Comparison of ENCODE assay signal across 26 cellular contexts in the genomic region with DNA sequence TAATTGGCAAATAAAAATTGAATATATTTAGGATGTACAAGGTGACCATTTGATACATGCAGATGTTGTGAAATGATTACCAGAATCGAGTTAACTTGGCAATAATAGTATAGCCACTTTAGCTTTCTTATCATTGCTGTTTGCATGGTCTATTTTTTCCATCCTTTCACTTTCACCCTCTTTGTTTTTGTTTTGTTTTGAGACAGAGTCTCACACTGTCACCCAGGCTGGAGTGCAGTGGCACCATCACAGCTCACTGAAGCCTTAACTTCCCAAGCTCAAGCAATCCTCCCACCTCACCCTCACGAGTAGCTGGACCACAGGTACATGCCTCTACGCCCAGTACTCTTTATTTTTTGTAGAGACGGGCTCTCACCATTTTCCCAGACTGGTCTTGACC.
"Had no signal": no experiment of that assay in that cellular context is flagged by ENCODE, and none has a peak within 500 bp of the region (broad histone marks: within the 10 kb centered on the region; RNA-seq: fewer than 3 reads in every experiment).

No MANE protein-coding gene starts in this region.

- DNase-seq: activated B cell treated with CpG ODN at 0.5 μM for 24 hours; activated CD4-positive, alpha-beta memory T cell treated with anti-CD3 and anti-CD28 coated beads for 36 hours; activated CD4-positive, alpha-beta T cell treated with anti-CD3 and anti-CD28 coated beads, Interleukin-2, amount 10 ng/mL, durations not matched to agents 7 days and 5 days; activated CD8-positive, alpha-beta memory T cell treated with anti-CD3 and anti-CD28 coated beads for 24 hours; activated effector memory CD4-positive, alpha-beta T cell treated with anti-CD3 and anti-CD28 coated beads, Interleukin-2, amount 50 U/mL, for 16 hours; activated naive CD4-positive, alpha-beta T cell treated with Interleukin-2 at 50 U/mL for 16 hours; activated naive CD8-positive, alpha-beta T cell treated with anti-CD3 and anti-CD28 coated beads, Interleukin-2, amount 50 U/mL, for 24 hours; activated T-cell treated with anti-CD3 and anti-CD28 coated beads, Interleukin-2, amount 50 U/mL, for 4 hours; amygdala; NCI-H1048; NCI-H1417; NCI-H1694; NCI-H2029 treated with DMSO at 0.1 percent for 48 hours; NCI-H345; NCI-H510A; NCI-H526 treated with DMSO at 0.1 percent for 48 hours; NCI-H82; RPMI8226; SJCRH30 had no signal

- H3K4me1 Mint-ChIP-seq: activated B cell treated with CpG ODN at 0.5 μM for 24 hours; activated CD4-positive, alpha-beta T cell treated with anti-CD3 and anti-CD28 coated beads, Interleukin-2, amount 10 ng/mL, durations not matched to agents 7 days and 5 days; activated naive CD8-positive, alpha-beta T cell treated with anti-CD3 and anti-CD28 coated beads, Interleukin-2, amount 50 U/mL, for 24 hours; brain had no signal

- H3K27ac Mint-ChIP-seq: activated B cell treated with CpG ODN at 0.5 μM for 24 hours; activated CD4-positive, alpha-beta memory T cell treated with anti-CD3 and anti-CD28 coated beads for 36 hours; activated CD4-positive, alpha-beta T cell treated with anti-CD3 and anti-CD28 coated beads, Interleukin-2, amount 10 ng/mL, durations not matched to agents 7 days and 5 days; activated naive CD4-positive, alpha-beta T cell treated with anti-CD3 and anti-CD28 coated beads, Interleukin-2, amount 50 U/mL, for 72 hours; activated naive CD8-positive, alpha-beta T cell treated with anti-CD3 and anti-CD28 coated beads, Interleukin-2, amount 50 U/mL, for 24 hours; brain; T-helper 1 cell treated with Interleukin-12 subunit alpha and Interleukin-12 subunit beta and Interleukin-4 antibody, amounts not matched to agents 30 μg/mL and 1 μg/mL, for 36 hours had no signal

- FAIRE-seq: astrocyte had no signal

- H3K27ac ChIP-seq: SJCRH30 had no signal

- H3K36me3 ChIP-seq: SJCRH30 had no signal

- ATAC-seq: activated naive CD4-positive, alpha-beta T cell treated with anti-CD3 and anti-CD28 coated beads, Interleukin-2, amount 50 U/mL, for 72 hours; activated naive CD8-positive, alpha-beta T cell treated with anti-CD3 and anti-CD28 coated beads, Interleukin-2, amount 50 U/mL, for 24 hours; activated T-cell treated with anti-CD3 and anti-CD28 coated beads, Interleukin-2, amount 50 U/mL, for 4 hours; Panc1; Right ventricle myocardium inferior; SK-N-SH treated with all-trans-retinoic acid at 6 μM for 48 hours had no signal

- H3K4me1 ChIP-seq: SJCRH30 had no signal

- H3K27me3 ChIP-seq: SJCRH30 had no signal

- H3K4me3 Mint-ChIP-seq: activated B cell treated with CpG ODN at 0.5 μM for 24 hours; activated CD4-positive, alpha-beta memory T cell treated with anti-CD3 and anti-CD28 coated beads for 36 hours; activated CD4-positive, alpha-beta T cell treated with anti-CD3 and anti-CD28 coated beads, Interleukin-2, amount 10 ng/mL, durations not matched to agents 7 days and 5 days; activated naive CD8-positive, alpha-beta T cell treated with anti-CD3 and anti-CD28 coated beads, Interleukin-2, amount 50 U/mL, for 24 hours; activated T-cell treated with anti-CD3 and anti-CD28 coated beads, Interleukin-2, amount 50 U/mL, for 4 hours; brain; T-helper 1 cell treated with Interleukin-12 subunit alpha and Interleukin-12 subunit beta and Interleukin-4 antibody, amounts not matched to agents 30 μg/mL and 1 μg/mL, for 36 hours had no signal

- H3K9me3 ChIP-seq: SJCRH30 had no signal

- H3K27me3 Mint-ChIP-seq: activated B cell treated with CpG ODN at 0.5 μM for 24 hours; activated CD4-positive, alpha-beta memory T cell treated with anti-CD3 and anti-CD28 coated beads for 36 hours; activated CD4-positive, alpha-beta T cell treated with anti-CD3 and anti-CD28 coated beads, Interleukin-2, amount 10 ng/mL, durations not matched to agents 7 days and 5 days; activated naive CD8-positive, alpha-beta T cell treated with anti-CD3 and anti-CD28 coated beads, Interleukin-2, amount 50 U/mL, for 24 hours had no signal

- H3K36me3 Mint-ChIP-seq: activated CD4-positive, alpha-beta memory T cell treated with anti-CD3 and anti-CD28 coated beads for 36 hours; brain had no signal

- H3K4me3 ChIP-seq: SJCRH30 had no signal
